Comparison of ENCODE assay signal across 2 cellular contexts in genomic region chr15:89136818-89137772, GRCh38.
TF ChIP-seq lines count a peak whose summit lies in the region.

No MANE protein-coding gene starts in this region.

TF ChIP-seq in endothelial cell of umbilical vein, 7 proteins besides CTCF, POLR2A, EP300 and RAD21:
- no peak for TF ChIP-seq EZH2 (IDR thresholded peaks at IDR 0.05; ENCODE audit: borderline replicate concordance, low read depth, low read length, severe bottlenecking)
- TF ChIP-seq MYC (IDR thresholded peaks at IDR 0.05; ENCODE audit: low read depth, low read length): no peak
- no peak for TF ChIP-seq MAX (IDR thresholded peaks at IDR 0.05; ENCODE audit: insufficient read depth, insufficient read length)
- TF ChIP-seq GATA2 (IDR thresholded peaks at IDR 0.05; ENCODE audit: insufficient read depth, insufficient read length, low read depth, low read length): no peak
- TF ChIP-seq POLR2AphosphoS5 (IDR thresholded peaks at IDR 0.05; ENCODE audit: insufficient read depth, low read depth, low read length): no peak
- TF ChIP-seq JUN (IDR thresholded peaks at IDR 0.05; ENCODE audit: borderline replicate concordance, insufficient read depth, insufficient read length, low read depth): no peak
- TF ChIP-seq FOS (IDR thresholded peaks at IDR 0.05; ENCODE audit: borderline replicate concordance, insufficient read depth, low read length): no peak

TF ChIP-seq in HEK293T, 16 proteins besides CTCF, POLR2A, EP300 and RAD21:
- no peak for TF ChIP-seq ARNT (IDR thresholded peaks at IDR 0.05)
- no peak for TF ChIP-seq CTBP1 (IDR thresholded peaks at IDR 0.05; ENCODE audit: borderline replicate concordance)
